ENCODE assay signal across 1 cellular context in genomic region chr3:157174616-157175498, GRCh38.
A peak's percentile ranks its signal among the peaks of the same experiment; 100 is the strongest.
TF ChIP-seq lines count a peak whose summit lies in the region.

No MANE protein-coding gene starts in this region.

TF ChIP-seq in K562, 482 proteins besides CTCF, POLR2A, EP300 and RAD21 (continued from another document and continues in another):
- TF ChIP-seq POU5F1 (IDR thresholded peaks at IDR 0.05; ENCODE audit: borderline replicate concordance, low read depth, low read length, partially characterized antibody) (peak; percentile 63), SAFB (IDR thresholded peaks at IDR 0.05; ENCODE audit: borderline replicate concordance, low read depth, low read length) (peak; percentile 98), NCOA1 (IDR thresholded peaks at IDR 0.05; ENCODE audit: low read depth) (peak; percentile 70), MAZ (CRISPR knock-in tag; conservative IDR thresholded peaks at IDR 0.05 in 1 of 2, IDR thresholded peaks at IDR 0.05 in 1 of 2) (peak; percentile 74 to 78; a peak in 3 of 4 replicates), ZNF133 (CRISPR knock-in tag; IDR thresholded peaks at IDR 0.05) (no peak), FOXK2 (conservative IDR thresholded peaks at IDR 0.05 in 1 of 2, IDR thresholded peaks at IDR 0.05 in 1 of 2; ENCODE audit: low read depth in 2 of 2) (peak; percentile 43 to 68; a peak in 1 of 4 replicates), MCM5 (IDR thresholded peaks at IDR 0.05; ENCODE audit: low read depth) (no peak), CHD1 (IDR thresholded peaks at IDR 0.05; ENCODE audit: low read length) (peak; percentile 83), CBFB (CRISPR knock-in tag; IDR thresholded peaks at IDR 0.05) (peak; percentile 94), RNF2 (IDR thresholded peaks at IDR 0.05) (peak; percentile 86), KAT7 (CRISPR knock-in tag; IDR thresholded peaks at IDR 0.05; ENCODE audit: borderline replicate concordance) (peak; percentile 98), SMARCE1 (IDR thresholded peaks at IDR 0.05) (peak; percentile 33; the same call in 1 of the 2 replicates), IRF1 (CRISPR knock-in tag; IDR thresholded peaks at IDR 0.05; ENCODE audit: borderline replicate concordance) (peak; percentile 9; the same call in 1 of the 2 replicates), ZNF3 (CRISPR knock-in tag; IDR thresholded peaks at IDR 0.05) (no peak), SREBF1 (IDR thresholded peaks at IDR 0.05; ENCODE audit: borderline replicate concordance, low read depth, low read length) (no peak), POLR2B (IDR thresholded peaks at IDR 0.05; ENCODE audit: low read depth, partially characterized antibody) (peak; percentile 91), TAF1 (IDR thresholded peaks at IDR 0.05; ENCODE audit: control insufficient read depth, extremely low read depth, insufficient read depth, low read length, severe bottlenecking) (peak; percentile 95), MEF2A (IDR thresholded peaks at IDR 0.05; ENCODE audit: control insufficient read depth, low read depth, low read length) (peak; percentile 1; the same call in 1 of the 2 replicates), CGGBP1 (CRISPR knock-in tag; IDR thresholded peaks at IDR 0.05) (0 out of 2 replicates have a peak, but pooled peaks have one; percentile 71), ZNF699 (CRISPR knock-in tag; IDR thresholded peaks at IDR 0.05; ENCODE audit: insufficient replicate concordance) (no peak), ZKSCAN1 (IDR thresholded peaks at IDR 0.05; ENCODE audit: low read depth, low read length) (0 out of 2 replicates have a peak, but pooled peaks have one; percentile 23), ZNF766 (CRISPR knock-in tag; conservative IDR thresholded peaks at IDR 0.05) (peak; percentile 72), SAP30 (IDR thresholded peaks at IDR 0.05; ENCODE audit: borderline replicate concordance, insufficient read depth, low read depth, low read length, poor library complexity, severe bottlenecking) (peak; percentile 59), NBN (IDR thresholded peaks at IDR 0.05; ENCODE audit: low read depth) (no peak; the same call in none of the 2 replicates), ZNF24 (IDR thresholded peaks at IDR 0.05) (peak; percentile 70; the same call in 1 of the 2 replicates), HOMEZ (CRISPR knock-in tag; IDR thresholded peaks at IDR 0.05) (no peak), GTF2E2 (tag; IDR thresholded peaks at IDR 0.05) (peak; percentile 93), TOE1 (IDR thresholded peaks at IDR 0.05; ENCODE audit: borderline replicate concordance) (peak; percentile 83), TOE1 (CRISPR knock-in tag; IDR thresholded peaks at IDR 0.05; ENCODE audit: borderline replicate concordance, low read depth) (no peak), PTTG1 (tag; IDR thresholded peaks at IDR 0.05; ENCODE audit: low read depth) (0 out of 2 replicates have a peak, but pooled peaks have one; percentile 51), KDM4B (IDR thresholded peaks at IDR 0.05; ENCODE audit: borderline replicate concordance in 2 of 2, low read depth in 1 of 2) (peak in 1 of 2 experiments; percentile 55; a peak in 1 of 4 replicates), CXXC5 (CRISPR knock-in tag; IDR thresholded peaks at IDR 0.05) (peak; percentile 98)
- TF ChIP-seq, protein P1, sequence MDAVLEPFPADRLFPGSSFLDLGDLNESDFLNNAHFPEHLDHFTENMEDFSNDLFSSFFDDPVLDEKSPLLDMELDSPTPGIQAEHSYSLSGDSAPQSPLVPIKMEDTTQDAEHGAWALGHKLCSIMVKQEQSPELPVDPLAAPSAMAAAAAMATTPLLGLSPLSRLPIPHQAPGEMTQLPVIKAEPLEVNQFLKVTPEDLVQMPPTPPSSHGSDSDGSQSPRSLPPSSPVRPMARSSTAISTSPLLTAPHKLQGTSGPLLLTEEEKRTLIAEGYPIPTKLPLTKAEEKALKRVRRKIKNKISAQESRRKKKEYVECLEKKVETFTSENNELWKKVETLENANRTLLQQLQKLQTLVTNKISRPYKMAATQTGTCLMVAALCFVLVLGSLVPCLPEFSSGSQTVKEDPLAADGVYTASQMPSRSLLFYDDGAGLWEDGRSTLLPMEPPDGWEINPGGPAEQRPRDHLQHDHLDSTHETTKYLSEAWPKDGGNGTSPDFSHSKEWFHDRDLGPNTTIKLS (IDR thresholded peaks at IDR 0.05; ENCODE audit: borderline replicate concordance, low read depth): peak; percentile 79
- TF ChIP-seq, protein P2, sequence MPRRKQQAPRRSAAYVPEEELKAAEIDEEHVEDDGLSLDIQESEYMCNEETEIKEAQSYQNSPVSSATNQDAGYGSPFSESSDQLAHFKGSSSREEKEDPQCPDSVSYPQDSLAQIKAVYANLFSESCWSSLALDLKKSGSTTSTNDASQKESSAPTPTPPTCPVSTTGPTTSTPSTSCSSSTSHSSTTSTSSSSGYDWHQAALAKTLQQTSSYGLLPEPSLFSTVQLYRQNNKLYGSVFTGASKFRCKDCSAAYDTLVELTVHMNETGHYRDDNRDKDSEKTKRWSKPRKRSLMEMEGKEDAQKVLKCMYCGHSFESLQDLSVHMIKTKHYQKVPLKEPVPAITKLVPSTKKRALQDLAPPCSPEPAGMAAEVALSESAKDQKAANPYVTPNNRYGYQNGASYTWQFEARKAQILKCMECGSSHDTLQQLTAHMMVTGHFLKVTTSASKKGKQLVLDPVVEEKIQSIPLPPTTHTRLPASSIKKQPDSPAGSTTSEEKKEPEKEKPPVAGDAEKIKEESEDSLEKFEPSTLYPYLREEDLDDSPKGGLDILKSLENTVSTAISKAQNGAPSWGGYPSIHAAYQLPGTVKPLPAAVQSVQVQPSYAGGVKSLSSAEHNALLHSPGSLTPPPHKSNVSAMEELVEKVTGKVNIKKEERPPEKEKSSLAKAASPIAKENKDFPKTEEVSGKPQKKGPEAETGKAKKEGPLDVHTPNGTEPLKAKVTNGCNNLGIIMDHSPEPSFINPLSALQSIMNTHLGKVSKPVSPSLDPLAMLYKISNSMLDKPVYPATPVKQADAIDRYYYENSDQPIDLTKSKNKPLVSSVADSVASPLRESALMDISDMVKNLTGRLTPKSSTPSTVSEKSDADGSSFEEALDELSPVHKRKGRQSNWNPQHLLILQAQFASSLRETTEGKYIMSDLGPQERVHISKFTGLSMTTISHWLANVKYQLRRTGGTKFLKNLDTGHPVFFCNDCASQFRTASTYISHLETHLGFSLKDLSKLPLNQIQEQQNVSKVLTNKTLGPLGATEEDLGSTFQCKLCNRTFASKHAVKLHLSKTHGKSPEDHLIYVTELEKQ (CRISPR knock-in tag; IDR thresholded peaks at IDR 0.05): no peak
- TF ChIP-seq, protein P3, sequence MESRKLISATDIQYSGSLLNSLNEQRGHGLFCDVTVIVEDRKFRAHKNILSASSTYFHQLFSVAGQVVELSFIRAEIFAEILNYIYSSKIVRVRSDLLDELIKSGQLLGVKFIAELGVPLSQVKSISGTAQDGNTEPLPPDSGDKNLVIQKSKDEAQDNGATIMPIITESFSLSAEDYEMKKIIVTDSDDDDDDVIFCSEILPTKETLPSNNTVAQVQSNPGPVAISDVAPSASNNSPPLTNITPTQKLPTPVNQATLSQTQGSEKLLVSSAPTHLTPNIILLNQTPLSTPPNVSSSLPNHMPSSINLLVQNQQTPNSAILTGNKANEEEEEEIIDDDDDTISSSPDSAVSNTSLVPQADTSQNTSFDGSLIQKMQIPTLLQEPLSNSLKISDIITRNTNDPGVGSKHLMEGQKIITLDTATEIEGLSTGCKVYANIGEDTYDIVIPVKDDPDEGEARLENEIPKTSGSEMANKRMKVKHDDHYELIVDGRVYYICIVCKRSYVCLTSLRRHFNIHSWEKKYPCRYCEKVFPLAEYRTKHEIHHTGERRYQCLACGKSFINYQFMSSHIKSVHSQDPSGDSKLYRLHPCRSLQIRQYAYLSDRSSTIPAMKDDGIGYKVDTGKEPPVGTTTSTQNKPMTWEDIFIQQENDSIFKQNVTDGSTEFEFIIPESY (CRISPR knock-in tag; IDR thresholded peaks at IDR 0.05): peak; percentile 60; the same call in 1 of the 2 replicates
- TF ChIP-seq, protein P4, sequence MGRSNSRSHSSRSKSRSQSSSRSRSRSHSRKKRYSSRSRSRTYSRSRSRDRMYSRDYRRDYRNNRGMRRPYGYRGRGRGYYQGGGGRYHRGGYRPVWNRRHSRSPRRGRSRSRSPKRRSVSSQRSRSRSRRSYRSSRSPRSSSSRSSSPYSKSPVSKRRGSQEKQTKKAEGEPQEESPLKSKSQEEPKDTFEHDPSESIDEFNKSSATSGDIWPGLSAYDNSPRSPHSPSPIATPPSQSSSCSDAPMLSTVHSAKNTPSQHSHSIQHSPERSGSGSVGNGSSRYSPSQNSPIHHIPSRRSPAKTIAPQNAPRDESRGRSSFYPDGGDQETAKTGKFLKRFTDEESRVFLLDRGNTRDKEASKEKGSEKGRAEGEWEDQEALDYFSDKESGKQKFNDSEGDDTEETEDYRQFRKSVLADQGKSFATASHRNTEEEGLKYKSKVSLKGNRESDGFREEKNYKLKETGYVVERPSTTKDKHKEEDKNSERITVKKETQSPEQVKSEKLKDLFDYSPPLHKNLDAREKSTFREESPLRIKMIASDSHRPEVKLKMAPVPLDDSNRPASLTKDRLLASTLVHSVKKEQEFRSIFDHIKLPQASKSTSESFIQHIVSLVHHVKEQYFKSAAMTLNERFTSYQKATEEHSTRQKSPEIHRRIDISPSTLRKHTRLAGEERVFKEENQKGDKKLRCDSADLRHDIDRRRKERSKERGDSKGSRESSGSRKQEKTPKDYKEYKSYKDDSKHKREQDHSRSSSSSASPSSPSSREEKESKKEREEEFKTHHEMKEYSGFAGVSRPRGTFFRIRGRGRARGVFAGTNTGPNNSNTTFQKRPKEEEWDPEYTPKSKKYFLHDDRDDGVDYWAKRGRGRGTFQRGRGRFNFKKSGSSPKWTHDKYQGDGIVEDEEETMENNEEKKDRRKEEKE (IDR thresholded peaks at IDR 0.05; ENCODE audit: borderline replicate concordance in 1 of 2, control insufficient read depth in 1 of 2, low read depth in 2 of 2, low read length in 1 of 2): peak in 1 of 2 experiments; percentile 80; a peak in 1 of 4 replicates
